Comparison of ENCODE assay signal across 24 cellular contexts in genomic region chr1:34754878-34755637, GRCh38. TPM values are rescaled to one million over a fixed set of nuclear protein-coding genes. Genes with fewer than 3 reads are reported as not detected.
DNase-seq lines count a peak whose midpoint lies in the region; FAIRE-seq and TF ChIP-seq lines count a peak whose summit lies in the region.
"Had no signal": no experiment of that assay in that cellular context is flagged by ENCODE, and none has a peak within 500 bp of the region (broad histone marks: within the 10 kb centered on the region; RNA-seq: fewer than 3 reads in every experiment).

TSS of gene GJB5 (plus strand) at chr1:34755047. CDS start at chr1:34757331, 2,284 bp downstream.

- H3K27ac ChIP-seq in breast epithelium (peak within 1 kb of the TSS; percentile 65 to 88), kidney (ENCODE audit: low read depth in 2 of 2, low read length in 2 of 2) (no peak within 1 kb of the TSS)
- H3K27ac ChIP-seq: coronary artery, GM23248, pancreas, sigmoid colon, testis had no signal

- no peaks in the 10 kb centered on the region for H3K9me3 ChIP-seq in breast epithelium
- H3K9me3 ChIP-seq in kidney (ENCODE audit: control insufficient read depth in 1 of 2, low read length in 2 of 2) = no peaks in the 10 kb centered on the region
- H3K9me3 ChIP-seq: pancreas, sigmoid colon, testis had no signal

- no peak for TF ChIP-seq POLR2A in breast epithelium (IDR thresholded peaks at IDR 0.05)
- no peak for TF ChIP-seq POLR2A in GM12891 (IDR thresholded peaks at IDR 0.05; ENCODE audit: low read depth, low read length)

- peak within 1 kb of the TSS in 2 of 3 donors; percentile 8 to 51 for H3K4me3 ChIP-seq in breast epithelium
- H3K4me3 ChIP-seq in kidney (ENCODE audit: low read length in 2 of 2) = no peak within 1 kb of the TSS
- H3K4me3 ChIP-seq: coronary artery, GM23248, pancreas, sigmoid colon, testis had no signal

- intact Hi-C loops in breast epithelium (cut with DNase I; ENCODE audit: low total_unique reads) (no loop called here), kidney (cut with DNase I) (no loop called here), head of caudate nucleus (cut with DNase I) (no loop called here)

- TF ChIP-seq CTCF in breast epithelium (IDR thresholded peaks at IDR 0.05) (no peak), kidney (IDR thresholded peaks at IDR 0.05; ENCODE audit: borderline replicate concordance, extremely low read depth, insufficient read depth) (no peak)

- H3K27me3 ChIP-seq in breast epithelium = no peaks in the 10 kb centered on the region
- H3K27me3 ChIP-seq: pancreas, testis had no signal

- no peak within 1 kb of the TSS for H3K9ac ChIP-seq in kidney (ENCODE audit: low read length in 2 of 2)
- H3K9ac ChIP-seq: GM23248 had no signal

- no peaks in the 10 kb centered on the region for H3K36me3 ChIP-seq in breast epithelium
- H3K36me3 ChIP-seq in kidney (ENCODE audit: control insufficient read depth in 1 of 2, insufficient read depth in 2 of 2, low read length in 2 of 2) = no peaks in the 10 kb centered on the region
- H3K36me3 ChIP-seq: pancreas, sigmoid colon had no signal

- H3K4me1 ChIP-seq in breast epithelium = no peaks in the 10 kb centered on the region
- no peaks in the 10 kb centered on the region for H3K4me1 ChIP-seq in kidney (ENCODE audit: control insufficient read depth in 1 of 2, insufficient read depth in 1 of 2, low read depth in 1 of 2, low read length in 2 of 2)
- H3K4me1 ChIP-seq: pancreas, sigmoid colon, testis had no signal

- no peak for FAIRE-seq in kidney (lab: Jason Lieb, UNC)
- FAIRE-seq in GM12891 (lab: Jason Lieb, UNC) = no peak
- FAIRE-seq: GM19239, pancreas had no signal

- DNase-seq in NCI-H2171 (lab: John Stamatoyannopoulos, UW) (peak; percentile 49), breast epithelium (ENCODE audit: low spot score in 2 of 2) (peak in 1 of 2 donors; percentile 41), kidney (peak; percentile 48), ureter (ENCODE audit: low spot score) (peak; percentile 90), head of caudate nucleus (no peak), GM12891 (ENCODE audit: insufficient read length, low spot score) (no peak)
- DNase-seq in activated T-cell treated with anti-CD3 and anti-CD28 coated beads, Interleukin-2, amount 50 U/mL, for 48 hours = no peak
- DNase-seq: activated CD8-positive, alpha-beta memory T cell treated with anti-CD3 and anti-CD28 coated beads, Interleukin-2, amount 50 U/mL, for 4 hours; activated effector memory CD4-positive, alpha-beta T cell treated with Interleukin-2 at 50 U/mL for 16 hours; CD8-positive, alpha-beta T cell; GF-D8; GM23248; hypothalamus; naive thymus-derived CD8-positive, alpha-beta T cell; NCI-H187 treated with DMSO at 0.1 percent for 48 hours; NCI-H510A treated with DMSO at 0.1 percent for 48 hours; pancreas; sigmoid colon; T-cell; testis had no signal

TF ChIP-seq in GM12891, 5 proteins besides CTCF, POLR2A, EP300 and RAD21:
- no peak for TF ChIP-seq PAX5 (IDR thresholded peaks at IDR 0.05; ENCODE audit: insufficient read depth, low read length, severe bottlenecking)
- no peak for TF ChIP-seq TAF1 (IDR thresholded peaks at IDR 0.05; ENCODE audit: low read depth, low read length)
- TF ChIP-seq POLR2AphosphoS5 (IDR thresholded peaks at IDR 0.05; ENCODE audit: low read depth, low read length) = no peak
- no peak for TF ChIP-seq POU2F2 (IDR thresholded peaks at IDR 0.05; ENCODE audit: low read depth, low read length)
- TF ChIP-seq SPI1 (IDR thresholded peaks at IDR 0.05; ENCODE audit: low read depth, low read length) = no peak

RNA-seq across cellular contexts. Expression of gene GJB5, which starts in this region (rescaled TPM):
- total RNA-seq in breast epithelium = 1 to 10 TPM in 1 of 3 donors, under 1 TPM in 1, not detected in 1; 0.73 to 1.3 TPM
- not detected for total RNA-seq in kidney
- polyA plus RNA-seq in kidney (ENCODE audit: insufficient read depth, low read depth, low replicate concordance) = not detected
- 8.5 TPM for total RNA-seq in ureter
- polyA plus RNA-seq in GM12891 (2012; ENCODE audit: low read depth, missing spikeins) = not detected
- total RNA-seq: CD8-positive, alpha-beta T cell; GM23248; mesenteric fat pad; naive thymus-derived CD8-positive, alpha-beta T cell; pancreas; Right ventricle myocardium inferior; sigmoid colon; T-cell; testis had no signal
- polyA plus RNA-seq: naive thymus-derived CD8-positive, alpha-beta T cell; pancreas had no signal

Comparison
In these comparisons a context has a peak if more than half of its experiments do, and no peak if none do; other contexts are left out.
1. Peak in DNase-seq in kidney; RNA of the gene not detected or under 1 TPM.
2. DNase-seq: peak in NCI-H2171 (single experiment) and ureter (single experiment); none in activated T-cell treated with anti-CD3 and anti-CD28 coated beads, Interleukin-2, amount 50 U/mL, for 48 hours (0 of 2), head of caudate nucleus (0 of 42) and GM12891 (single experiment).
3. H3K27ac ChIP-seq: peak in breast epithelium (2 of 2); none in kidney (0 of 2).
4. H3K4me3 ChIP-seq: peak in breast epithelium (2 of 3); none in kidney (0 of 2).